8 cellular contexts compared by ENCODE assay signal in the genomic region with DNA sequence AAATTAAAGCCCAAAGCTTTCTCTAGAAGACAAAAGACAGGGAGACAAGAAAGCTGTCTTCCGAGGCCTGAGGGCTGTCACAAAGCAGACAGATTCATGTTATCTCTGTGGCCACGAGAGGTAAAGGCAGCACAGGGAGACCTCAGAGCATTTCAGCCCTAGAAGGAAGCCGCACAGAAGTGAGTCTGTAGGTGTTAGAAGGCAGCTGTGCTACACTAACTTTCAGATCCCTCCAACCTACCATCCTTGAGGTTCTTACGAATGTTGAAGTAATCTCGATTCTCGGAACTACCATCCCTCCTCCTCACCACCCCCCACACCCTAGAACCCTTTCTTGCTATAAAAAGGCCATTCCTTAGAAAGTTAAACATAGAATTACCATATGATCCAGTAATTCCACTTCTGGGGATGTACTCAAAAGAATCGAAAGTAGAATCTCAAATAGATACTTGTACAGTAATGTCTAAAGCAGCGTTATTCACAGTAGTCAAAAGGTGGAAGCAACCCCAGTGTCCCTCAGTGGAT. TPM values are rescaled to one million over a fixed set of nuclear protein-coding genes. Genes with fewer than 3 reads are reported as not detected.
DNase-seq lines count a peak whose midpoint lies in the region; ATAC-seq and TF ChIP-seq lines count a peak whose summit lies in the region.

No MANE protein-coding gene starts in this region.

- peaks cover 41% of the 10 kb centered on the region for H3K4me1 Mint-ChIP-seq in activated CD4-positive, alpha-beta T cell treated with anti-CD3 and anti-CD28 coated beads for 36 hours
- H3K4me1 Mint-ChIP-seq in natural killer cell = peaks cover 31 to 40% of the 10 kb centered on the region in 2 donors

- no peak for TF ChIP-seq POLR2A in prostate gland (IDR thresholded peaks at IDR 0.05)

- POLR2A ChIA-PET in activated CD4-positive, alpha-beta T cell treated with anti-CD3 and anti-CD28 coated beads for 36 hours (lab: Charles Lee) = interaction anchor here (0.6 to 2.5 kb wide), 5 partner anchors 12 to 876 kb away, joined by 3 to 7 read pairs (median 4); no protein-coding TSS in a partner anchor

- no peaks in the 10 kb centered on the region for H3K9me3 ChIP-seq in prostate gland

- intact Hi-C loops in activated CD4-positive, alpha-beta T cell treated with anti-CD3 and anti-CD28 coated beads for 36 hours (cut with DNase I, micrococcal nuclease) = loop anchor here (1.0 to 5.0 kb wide), 12 partner anchors 12 to 386 kb away; a partner anchor contains a TSS
- intact Hi-C loops in natural killer cell (cut with micrococcal nuclease) = loop anchor here (2.0 to 5.0 kb wide), 2 partner anchors 15 to 84 kb away; no protein-coding TSS in a partner anchor
- intact Hi-C loops in prostate gland (cut with DNase I) = no loop called here

- no peak overlapping the region for H3K27ac ChIP-seq in prostate gland

- DNase-seq in activated CD4-positive, alpha-beta T cell treated with anti-CD3 and anti-CD28 coated beads for 36 hours = peak; percentile 78
- no peak for DNase-seq in natural killer cell
- no peak for DNase-seq in islet precursor cell
- DNase-seq in NCI-H524 treated with DMSO at 0.1 percent for 48 hours (lab: John Stamatoyannopoulos, UW) = no peak
- DNase-seq in OCI-M2 (lab: John Stamatoyannopoulos, UW; ENCODE audit: unreplicated experiment) = no peak
- no peak for DNase-seq in prostate gland (ENCODE audit: low spot score)

- H3K4me1 ChIP-seq in prostate gland (replicated peaks) = peaks cover 2% of the 10 kb centered on the region

- H3K27ac Mint-ChIP-seq in activated CD4-positive, alpha-beta T cell treated with anti-CD3 and anti-CD28 coated beads for 36 hours = peak overlapping the region; percentile 84
- H3K27ac Mint-ChIP-seq in natural killer cell = peak overlapping the region; percentile 80 to 90

- H3K36me3 ChIP-seq in prostate gland = no peaks in the 10 kb centered on the region

- no peaks in the 10 kb centered on the region for H3K27me3 Mint-ChIP-seq in activated CD4-positive, alpha-beta T cell treated with anti-CD3 and anti-CD28 coated beads for 36 hours
- H3K27me3 Mint-ChIP-seq in natural killer cell (ENCODE audit: low read depth in 2 of 2) = no peaks in the 10 kb centered on the region

- ATAC-seq in GM18520 (IDR thresholded peaks at IDR 0.05; ENCODE audit: unreplicated experiment) = peak; percentile 49
- peak; percentile 86 for ATAC-seq in HG02798 (IDR thresholded peaks at IDR 0.05; ENCODE audit: poor library complexity, unreplicated experiment)
- peak; percentile 88 for ATAC-seq in activated CD4-positive, alpha-beta T cell treated with anti-CD3 and anti-CD28 coated beads for 36 hours
- peak; percentile 70 to 84 (median 80) for ATAC-seq in natural killer cell

- TF ChIP-seq CTCF in natural killer cell (IDR thresholded peaks at IDR 0.05) (no peak), prostate gland (IDR thresholded peaks at IDR 0.05) (no peak)

- no peaks in the 10 kb centered on the region for H3K9me3 Mint-ChIP-seq in activated CD4-positive, alpha-beta T cell treated with anti-CD3 and anti-CD28 coated beads for 36 hours (ENCODE audit: low read depth)
- no peaks in the 10 kb centered on the region for H3K9me3 Mint-ChIP-seq in natural killer cell

- H3K36me3 Mint-ChIP-seq in activated CD4-positive, alpha-beta T cell treated with anti-CD3 and anti-CD28 coated beads for 36 hours (ENCODE audit: low read depth) = no peaks in the 10 kb centered on the region
- no peaks in the 10 kb centered on the region for H3K36me3 Mint-ChIP-seq in natural killer cell

- WGBS in prostate gland = 85% methylated on average over 8 of the region's 8 CpGs

- no peaks in the 10 kb centered on the region for H3K27me3 ChIP-seq in prostate gland (replicated peaks; ENCODE audit: insufficient read depth)

- H3K4me3 Mint-ChIP-seq in activated CD4-positive, alpha-beta T cell treated with anti-CD3 and anti-CD28 coated beads for 36 hours = peak overlapping the region; percentile 6
- H3K4me3 Mint-ChIP-seq in natural killer cell = no peak overlapping the region

- H3K4me3 ChIP-seq in prostate gland = no peak overlapping the region

- CTCF ChIA-PET in activated CD4-positive, alpha-beta T cell treated with anti-CD3 and anti-CD28 coated beads for 36 hours (lab: Charles Lee) = interaction anchor here (1.1 to 1.3 kb wide), 2 partner anchors 23 to 84 kb away, joined by 3 to 6 read pairs; no protein-coding TSS in a partner anchor

RNA-seq across cellular contexts. Expression of a gene that starts 21.5 kb away (rescaled TPM):
- 10 to 100 TPM; 28.1 to 32.3 TPM for total RNA-seq in activated CD4-positive, alpha-beta T cell treated with anti-CD3 and anti-CD28 coated beads for 36 hours
- 100 to 1,000 TPM in 1 of 3 donors, 10 to 100 TPM in 2; 89.9 to 115 (median 93.6) TPM for total RNA-seq in natural killer cell
- 10 to 100 TPM; 21.9 to 41.7 TPM for total RNA-seq in prostate gland
